2 cellular contexts compared by ENCODE assay signal in genomic region chr6:53830356-53830755, GRCh38.
TF ChIP-seq lines count a peak whose summit lies in the region.

No MANE protein-coding gene starts in this region.

TF ChIP-seq in GM23338, 12 proteins besides CTCF, POLR2A, EP300 and RAD21:
- TF ChIP-seq CREB1 (CRISPR knock-in tag; IDR thresholded peaks at IDR 0.05; ENCODE audit: low read depth), result no peak
TF ChIP-seq in GM23338: peak in this region for 0.

TF ChIP-seq in IMR-90, 13 proteins besides CTCF, POLR2A, EP300 and RAD21:
- no peak for TF ChIP-seq CEBPB (IDR thresholded peaks at IDR 0.05; ENCODE audit: low read depth, low read length)
- TF ChIP-seq MXI1 (IDR thresholded peaks at IDR 0.05; ENCODE audit: borderline replicate concordance, low read depth, low read length), result no peak
- no peak for TF ChIP-seq MAFK (IDR thresholded peaks at IDR 0.05; ENCODE audit: low read depth, low read length)
- TF ChIP-seq BHLHE40 (IDR thresholded peaks at IDR 0.05; ENCODE audit: low read depth, low read length), result no peak
- TF ChIP-seq, protein P1, sequence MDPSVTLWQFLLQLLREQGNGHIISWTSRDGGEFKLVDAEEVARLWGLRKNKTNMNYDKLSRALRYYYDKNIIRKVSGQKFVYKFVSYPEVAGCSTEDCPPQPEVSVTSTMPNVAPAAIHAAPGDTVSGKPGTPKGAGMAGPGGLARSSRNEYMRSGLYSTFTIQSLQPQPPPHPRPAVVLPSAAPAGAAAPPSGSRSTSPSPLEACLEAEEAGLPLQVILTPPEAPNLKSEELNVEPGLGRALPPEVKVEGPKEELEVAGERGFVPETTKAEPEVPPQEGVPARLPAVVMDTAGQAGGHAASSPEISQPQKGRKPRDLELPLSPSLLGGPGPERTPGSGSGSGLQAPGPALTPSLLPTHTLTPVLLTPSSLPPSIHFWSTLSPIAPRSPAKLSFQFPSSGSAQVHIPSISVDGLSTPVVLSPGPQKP (IDR thresholded peaks at IDR 0.05; ENCODE audit: borderline replicate concordance, low read depth, low read length), result no peak
- TF ChIP-seq NFE2L2 (IDR thresholded peaks at IDR 0.05; ENCODE audit: low read depth, low read length), result no peak
- TF ChIP-seq SMC3 (IDR thresholded peaks at IDR 0.05; ENCODE audit: low read depth, low read length), result no peak
- TF ChIP-seq USF2 (IDR thresholded peaks at IDR 0.05; ENCODE audit: low read depth, low read length), result no peak
- no peak for TF ChIP-seq MAZ (IDR thresholded peaks at IDR 0.05; ENCODE audit: borderline replicate concordance, low read depth, low read length)
- no peak for TF ChIP-seq CHD1 (IDR thresholded peaks at IDR 0.05; ENCODE audit: low read depth, low read length)
- no peak for TF ChIP-seq RFX5 (IDR thresholded peaks at IDR 0.05; ENCODE audit: low read depth, low read length)
- TF ChIP-seq RCOR1 (IDR thresholded peaks at IDR 0.05; ENCODE audit: insufficient replicate concordance, low read length), result no peak
- no peak for TF ChIP-seq FOS (IDR thresholded peaks at IDR 0.05; ENCODE audit: low read depth, low read length)
